In the genomic region with DNA sequence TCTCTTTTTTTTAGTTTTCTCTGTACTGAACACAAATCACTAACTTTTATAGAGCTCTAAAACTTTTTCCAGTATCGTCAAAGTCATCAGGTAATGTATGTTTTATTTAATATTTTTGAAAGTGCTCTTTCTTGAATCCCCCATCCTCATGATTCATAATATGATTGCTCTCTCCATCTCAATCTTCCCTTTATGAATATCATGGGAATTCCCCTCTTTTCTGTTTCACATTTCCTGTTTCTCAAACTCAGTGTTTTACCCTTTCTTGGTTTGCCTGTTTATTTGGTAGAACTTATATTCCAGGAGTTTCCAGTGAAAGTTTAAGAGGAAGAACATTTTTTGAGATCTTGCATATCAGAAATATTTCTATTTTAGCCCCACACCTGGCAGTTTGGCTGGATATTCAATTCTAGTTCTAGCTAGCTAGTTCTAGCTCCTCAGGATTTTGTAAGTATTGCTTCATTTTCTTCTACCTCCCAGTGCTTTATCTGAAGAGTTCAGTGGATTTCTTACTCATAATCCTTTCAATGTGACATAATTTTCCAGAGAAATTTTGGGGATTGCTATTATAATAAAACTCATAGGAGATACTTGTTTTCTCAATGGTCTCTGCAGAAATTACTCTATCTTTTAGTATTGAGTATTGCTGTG, we compare ENCODE assay signal across 15 cellular contexts. TPM values are rescaled to one million over a fixed set of nuclear protein-coding genes. Genes with fewer than 3 reads are reported as not detected.
DNase-seq lines count a peak whose midpoint lies in the region; ATAC-seq and TF ChIP-seq lines count a peak whose summit lies in the region.
"Had no signal": no experiment of that assay in that cellular context is flagged by ENCODE, and none has a peak within 500 bp of the region (broad histone marks: within the 10 kb centered on the region; RNA-seq: fewer than 3 reads in every experiment).

No MANE protein-coding gene starts in this region.

- TF ChIP-seq POLR2A in esophagus muscularis mucosa (IDR thresholded peaks at IDR 0.05; ENCODE audit: low read depth): no peak
- no peak for TF ChIP-seq POLR2A in upper lobe of left lung (IDR thresholded peaks at IDR 0.05)

- 78% methylated on average over 1 of the region's 1 CpG for WGBS in esophagus muscularis mucosa
- 52 to 80% methylated on average over 1 of the region's 1 CpG for WGBS in upper lobe of left lung, 2 donors

- peaks cover 0 to 8% (median 3%) of the 10 kb centered on the region in 3 donors for H3K4me1 Mint-ChIP-seq in CD8-positive, alpha-beta memory T cell

- no peak overlapping the region for H3K4me3 ChIP-seq in cardiac fibroblast (replicated peaks in 1 of 2; ENCODE audit: low read depth in 2 of 2, low read length in 2 of 2)
- H3K4me3 ChIP-seq in esophagus muscularis mucosa: no peak overlapping the region
- no peak overlapping the region for H3K4me3 ChIP-seq in CD8-positive, alpha-beta memory T cell (ENCODE audit: low read length)
- H3K4me3 ChIP-seq in upper lobe of left lung: no peak overlapping the region
- H3K4me3 ChIP-seq: tibial nerve had no signal

- H3K9me3 ChIP-seq in esophagus muscularis mucosa (no peaks in the 10 kb centered on the region), upper lobe of left lung (no peaks in the 10 kb centered on the region)
- H3K9me3 ChIP-seq in CD8-positive, alpha-beta memory T cell (ENCODE audit: low read length): no peaks in the 10 kb centered on the region
- H3K9me3 ChIP-seq: tibial nerve had no signal

- POLR2A ChIA-PET in CD8-positive, alpha-beta memory T cell (lab: Charles Lee): no interaction called here

- no peak overlapping the region for H3K27ac ChIP-seq in esophagus muscularis mucosa (replicated peaks in 1 of 4)
- no peak overlapping the region for H3K27ac ChIP-seq in CD8-positive, alpha-beta memory T cell (ENCODE audit: low read depth, low read length)
- H3K27ac ChIP-seq in upper lobe of left lung: no peak overlapping the region
- H3K27ac ChIP-seq: tibial nerve had no signal

- peak; percentile 7 for DNase-seq in GM20000 (ENCODE audit: low spot score)
- peak; percentile 4 to 55 for DNase-seq in cardiac fibroblast (ENCODE audit: low read depth in 2 of 2)
- no peak for DNase-seq in esophagus muscularis mucosa (ENCODE audit: extremely low spot score)
- DNase-seq in DMS153 (lab: John Stamatoyannopoulos, UW): no peak
- no peak for DNase-seq in CD8-positive, alpha-beta memory T cell
- DNase-seq in upper lobe of left lung: no peak
- DNase-seq: aorta, DMS79, foreskin melanocyte, NCI-H345 had no signal

- intact Hi-C loops in esophagus muscularis mucosa (cut with DNase I): no loop called here

- H3K4me1 ChIP-seq in esophagus muscularis mucosa: no peaks in the 10 kb centered on the region
- H3K4me1 ChIP-seq in CD8-positive, alpha-beta memory T cell (ENCODE audit: insufficient read depth, low read length): no peaks in the 10 kb centered on the region
- peaks cover 0 to 6% (median 0%) of the 10 kb centered on the region in 4 donors for H3K4me1 ChIP-seq in upper lobe of left lung
- H3K4me1 ChIP-seq: tibial nerve had no signal

- H3K27ac Mint-ChIP-seq in CD8-positive, alpha-beta memory T cell: no peak overlapping the region
- H3K27ac Mint-ChIP-seq: T-helper 1 cell treated with Interleukin-12 subunit alpha and Interleukin-12 subunit beta and Interleukin-4 antibody, amounts not matched to agents 30 μg/mL and 1 μg/mL, for 36 hours had no signal

- TF ChIP-seq CTCF in GM20000 (IDR thresholded peaks at IDR 0.05; ENCODE audit: extremely low read depth, missing control alignments): no peak
- no peak for TF ChIP-seq CTCF in cardiac fibroblast (IDR thresholded peaks at IDR 0.05; ENCODE audit: low read depth, low read length)
- no peak for TF ChIP-seq CTCF in esophagus muscularis mucosa (IDR thresholded peaks at IDR 0.05)
- no peak for TF ChIP-seq CTCF in upper lobe of left lung (IDR thresholded peaks at IDR 0.05)

- CTCF ChIA-PET in CD8-positive, alpha-beta memory T cell (lab: Charles Lee): no interaction called here

- H3K9me3 Mint-ChIP-seq in CD8-positive, alpha-beta memory T cell: no peaks in the 10 kb centered on the region
- H3K9me3 Mint-ChIP-seq: T-helper 1 cell treated with Interleukin-12 subunit alpha and Interleukin-12 subunit beta and Interleukin-4 antibody, amounts not matched to agents 30 μg/mL and 1 μg/mL, for 36 hours had no signal

- TF ChIP-seq EP300 in esophagus muscularis mucosa (IDR thresholded peaks at IDR 0.05) (no peak), upper lobe of left lung (IDR thresholded peaks at IDR 0.05) (no peak)

- no peaks in the 10 kb centered on the region for H3K36me3 Mint-ChIP-seq in CD8-positive, alpha-beta memory T cell

- H3K36me3 ChIP-seq in esophagus muscularis mucosa (no peaks in the 10 kb centered on the region), upper lobe of left lung (no peaks in the 10 kb centered on the region)
- H3K36me3 ChIP-seq in CD8-positive, alpha-beta memory T cell (ENCODE audit: insufficient read depth, low read length): no peaks in the 10 kb centered on the region
- H3K36me3 ChIP-seq: tibial nerve had no signal

- no peaks in the 10 kb centered on the region for H3K27me3 ChIP-seq in esophagus muscularis mucosa
- H3K27me3 ChIP-seq in CD8-positive, alpha-beta memory T cell (ENCODE audit: insufficient read depth, low read length, poor library complexity, severe bottlenecking): no peaks in the 10 kb centered on the region
- no peaks in the 10 kb centered on the region for H3K27me3 ChIP-seq in upper lobe of left lung
- H3K27me3 ChIP-seq: tibial nerve had no signal

- ATAC-seq in GM18499 (IDR thresholded peaks at IDR 0.05; ENCODE audit: insufficient read depth, unreplicated experiment): peak; percentile 88
- ATAC-seq in HG03095 (IDR thresholded peaks at IDR 0.05; ENCODE audit: unreplicated experiment): peak; percentile 86
- ATAC-seq in upper lobe of left lung (ENCODE audit: low FRiP score in 2 of 2): no peak

- H3K4me3 Mint-ChIP-seq in CD8-positive, alpha-beta memory T cell: no peak overlapping the region
- H3K4me3 Mint-ChIP-seq: T-helper 1 cell treated with Interleukin-12 subunit alpha and Interleukin-12 subunit beta and Interleukin-4 antibody, amounts not matched to agents 30 μg/mL and 1 μg/mL, for 36 hours had no signal

- H3K27me3 Mint-ChIP-seq in CD8-positive, alpha-beta memory T cell: peaks cover 0 to 1% of the 10 kb centered on the region in 2 donors

RNA-seq across cellular contexts. Expression of a gene that starts 6.1 kb away (rescaled TPM):
- total RNA-seq in esophagus muscularis mucosa (not detected), upper lobe of left lung (not detected)
- total RNA-seq in CD8-positive, alpha-beta memory T cell: not detected
- not detected for polyA plus RNA-seq in CD8-positive, alpha-beta memory T cell
- total RNA-seq: aorta, mesenteric fat pad, tibial nerve had no signal
- polyA plus RNA-seq: aorta had no signal

Comparison
In these comparisons a context has a peak if more than half of its experiments do, and no peak if none do; other contexts are left out.
1. ATAC-seq: peak in GM18499 (single experiment) and HG03095 (single experiment); none in upper lobe of left lung (0 of 2).
2. DNase-seq: peak in GM20000 (single experiment) and cardiac fibroblast (2 of 2); none in esophagus muscularis mucosa (single experiment), DMS153 (single experiment), CD8-positive, alpha-beta memory T cell (0 of 5) and upper lobe of left lung (0 of 2).